ENCODE assay signal across 11 cellular contexts in the genomic region with DNA sequence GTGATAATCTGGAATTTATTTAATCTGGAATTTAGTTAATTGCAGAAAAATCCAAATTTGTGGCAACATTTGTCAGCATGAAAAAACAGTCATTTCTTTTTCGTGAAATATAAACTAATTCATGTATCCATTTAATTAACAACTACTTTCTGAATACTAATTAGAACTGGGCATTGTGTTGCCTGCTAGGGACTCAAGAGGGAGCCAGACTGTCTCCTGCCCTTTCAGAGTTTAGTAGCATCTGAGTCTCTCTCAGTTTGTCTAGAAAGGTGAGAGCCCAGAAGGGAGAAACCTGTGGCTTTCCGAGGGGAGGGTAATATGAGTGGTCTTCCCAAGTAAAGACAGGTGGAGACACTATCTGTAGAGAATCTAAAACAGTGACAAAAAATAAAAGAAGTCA.
DNase-seq lines count a peak whose midpoint lies in the region; ATAC-seq, FAIRE-seq and TF ChIP-seq lines count a peak whose summit lies in the region.
"Had no signal": no experiment of that assay in that cellular context is flagged by ENCODE, and none has a peak within 500 bp of the region (broad histone marks: within the 10 kb centered on the region; RNA-seq: fewer than 3 reads in every experiment).

No MANE protein-coding gene starts in this region.

- 0 out of 4 replicates have a peak, but pooled peaks cover 0 to 4% of the 10 kb centered on the region in 2 experiments for H3K27me3 ChIP-seq in GM12878 (replicated peaks in 1 of 2; ENCODE audit: control insufficient read depth in 2 of 2, insufficient read depth in 2 of 2, low read length in 1 of 2)
- H3K27me3 ChIP-seq in prostate gland (replicated peaks; ENCODE audit: insufficient read depth), result no peaks in the 10 kb centered on the region
- H3K27me3 ChIP-seq: esophagus muscularis mucosa had no signal

- no peak for TF ChIP-seq EP300 in GM12878 (IDR thresholded peaks at IDR 0.05; ENCODE audit: borderline replicate concordance in 1 of 2, control insufficient read depth in 1 of 2, low read depth in 2 of 2, low read length in 2 of 2)

- POLR2A ChIA-PET in GM12878 (lab: Charles Lee), result no interaction called here

- H3K4me2 ChIP-seq in GM12878 (ENCODE audit: control insufficient read depth, insufficient read depth), result no peak overlapping the region

- no peak for FAIRE-seq in GM12878 (lab: Jason Lieb, UNC)
- FAIRE-seq: GM12891 had no signal

- WGBS in GM12878 (ENCODE audit: insufficient coverage, insufficient replicate concordance, low lambda C conversion rate, missing lambda C conversion rate), result 0% methylated on average over 2 of the region's 2 CpGs
- 72% methylated on average over 2 of the region's 2 CpGs for WGBS in prostate gland

- intact Hi-C loops in GM12878 (cut with micrococcal nuclease; ENCODE audit: unreplicated experiment), result loop anchor here (1.0 to 5.0 kb wide), 3 partner anchors 200 to 258 kb away; no protein-coding TSS in a partner anchor
- intact Hi-C loops in prostate gland (cut with DNase I), result no loop called here

- H3K36me3 ChIP-seq in GM12878 (ENCODE audit: control insufficient read depth in 2 of 2, insufficient read depth in 2 of 2, low read length in 1 of 2) (no peaks in the 10 kb centered on the region), prostate gland (no peaks in the 10 kb centered on the region)
- H3K36me3 ChIP-seq: esophagus muscularis mucosa had no signal

- H3K9ac ChIP-seq in GM12878 (ENCODE audit: control insufficient read depth, insufficient read depth, low read length), result no peak overlapping the region

- CTCF ChIA-PET in GM12878 (lab: Yijun Ruan, JAX), result interaction anchor here (1.7 kb wide), 1 partner anchor 241 kb away, joined by 5 read pairs; no protein-coding TSS in a partner anchor

- no TSS peak for BruUV-seq in GM12878 (replicated peaks; lab: Mats Ljungman, UMichigan)

- TF ChIP-seq POLR2A in GM12878 (IDR thresholded peaks at IDR 0.05; ENCODE audit: low read depth, low read length) (no peak), prostate gland (IDR thresholded peaks at IDR 0.05) (no peak)

- peak; percentile 77 for TF ChIP-seq RAD21 in GM12878 (IDR thresholded peaks at IDR 0.05; ENCODE audit: insufficient read depth, low read depth, low read length)

- H3K9me3 ChIP-seq in GM12878 (replicated peaks; ENCODE audit: control insufficient read depth, insufficient read depth, low read length) (no peaks in the 10 kb centered on the region), prostate gland (no peaks in the 10 kb centered on the region)
- H3K9me3 ChIP-seq: esophagus muscularis mucosa had no signal

- ATAC-seq in GM18907 (IDR thresholded peaks at IDR 0.05; ENCODE audit: unreplicated experiment) (peak; percentile 78), HG03103 (IDR thresholded peaks at IDR 0.05; ENCODE audit: low read depth, unreplicated experiment) (peak; percentile 73), GM12878 (peak; percentile 81)

- H2AFZ ChIP-seq in GM12878 (ENCODE audit: control insufficient read depth, low read depth, low read length), result no peak overlapping the region

- H3K27ac ChIP-seq in GM12878 (ENCODE audit: control insufficient read depth, insufficient read depth), result no peak overlapping the region
- H3K27ac ChIP-seq in prostate gland, result no peak overlapping the region
- H3K27ac ChIP-seq: esophagus muscularis mucosa, skin epidermis had no signal

- peak; percentile 23; the same call in 1 of the 2 replicates for TF ChIP-seq CTCF in AG10803 (conservative IDR thresholded peaks at IDR 0.05; ENCODE audit: low read length)
- TF ChIP-seq CTCF in GM12878 (IDR thresholded peaks at IDR 0.05 in 2 of 3, conservative IDR thresholded peaks at IDR 0.05 in 1 of 3; ENCODE audit: control insufficient read depth in 2 of 3, extremely low read depth in 1 of 3, insufficient read depth in 1 of 3, low read depth in 3 of 3, low read length in 3 of 3), result peak; percentile 55 to 63 (median 60)
- no peak for TF ChIP-seq CTCF in prostate gland (IDR thresholded peaks at IDR 0.05)

- RAD21 ChIA-PET in GM12878 (lab: Charles Lee; ENCODE audit: unreplicated experiment), result interaction anchor here (0.5 kb wide), 1 partner anchor 239 kb away, joined by 3 read pairs; no protein-coding TSS in a partner anchor

- H3K79me2 ChIP-seq in GM12878 (ENCODE audit: control insufficient read depth, insufficient read depth, low read length), result no peaks in the 10 kb centered on the region

- in situ Hi-C loops in GM12878 (cut with MboI), result no loop called here

- H4K20me1 ChIP-seq in GM12878 (ENCODE audit: control insufficient read depth, insufficient read depth), result no peaks in the 10 kb centered on the region

- DNase-seq in AG10803 (ENCODE audit: low read depth) (no peak), GM12878 (ENCODE audit: low read depth, low spot score) (no peak), prostate gland (ENCODE audit: low spot score) (no peak), NCI-H1417 (lab: John Stamatoyannopoulos, UW) (no peak), glomerular visceral epithelial cell (ENCODE audit: extremely low spot score) (no peak)
- DNase-seq in NK-92 treated with Interleukin-12 subunit alpha and Interleukin-12 subunit beta, amount 100 ng/mL, for 24 hours (lab: John Stamatoyannopoulos, UW), result no peak

- no peaks in the 10 kb centered on the region for H3K4me1 ChIP-seq in GM12878 (ENCODE audit: control insufficient read depth, insufficient read depth, low read length)
- no peaks in the 10 kb centered on the region for H3K4me1 ChIP-seq in prostate gland (replicated peaks)
- H3K4me1 ChIP-seq: esophagus muscularis mucosa had no signal

- H3K4me3 ChIP-seq in AG10803 (ENCODE audit: low read length) (no peak overlapping the region), GM12878 (no peak overlapping the region), prostate gland (no peak overlapping the region)
- H3K4me3 ChIP-seq: esophagus muscularis mucosa, skin epidermis had no signal

- SMC1A ChIA-PET in GM12878 (lab: Charles Lee; ENCODE audit: uncharacterized antibody, unreplicated experiment), result interaction anchor here (1.4 kb wide), 1 partner anchor 201 kb away, joined by 3 read pairs; no protein-coding TSS in a partner anchor

TF ChIP-seq in GM12878, 131 proteins besides CTCF, POLR2A, EP300 and RAD21:
- TF ChIP-seq, protein P1, sequence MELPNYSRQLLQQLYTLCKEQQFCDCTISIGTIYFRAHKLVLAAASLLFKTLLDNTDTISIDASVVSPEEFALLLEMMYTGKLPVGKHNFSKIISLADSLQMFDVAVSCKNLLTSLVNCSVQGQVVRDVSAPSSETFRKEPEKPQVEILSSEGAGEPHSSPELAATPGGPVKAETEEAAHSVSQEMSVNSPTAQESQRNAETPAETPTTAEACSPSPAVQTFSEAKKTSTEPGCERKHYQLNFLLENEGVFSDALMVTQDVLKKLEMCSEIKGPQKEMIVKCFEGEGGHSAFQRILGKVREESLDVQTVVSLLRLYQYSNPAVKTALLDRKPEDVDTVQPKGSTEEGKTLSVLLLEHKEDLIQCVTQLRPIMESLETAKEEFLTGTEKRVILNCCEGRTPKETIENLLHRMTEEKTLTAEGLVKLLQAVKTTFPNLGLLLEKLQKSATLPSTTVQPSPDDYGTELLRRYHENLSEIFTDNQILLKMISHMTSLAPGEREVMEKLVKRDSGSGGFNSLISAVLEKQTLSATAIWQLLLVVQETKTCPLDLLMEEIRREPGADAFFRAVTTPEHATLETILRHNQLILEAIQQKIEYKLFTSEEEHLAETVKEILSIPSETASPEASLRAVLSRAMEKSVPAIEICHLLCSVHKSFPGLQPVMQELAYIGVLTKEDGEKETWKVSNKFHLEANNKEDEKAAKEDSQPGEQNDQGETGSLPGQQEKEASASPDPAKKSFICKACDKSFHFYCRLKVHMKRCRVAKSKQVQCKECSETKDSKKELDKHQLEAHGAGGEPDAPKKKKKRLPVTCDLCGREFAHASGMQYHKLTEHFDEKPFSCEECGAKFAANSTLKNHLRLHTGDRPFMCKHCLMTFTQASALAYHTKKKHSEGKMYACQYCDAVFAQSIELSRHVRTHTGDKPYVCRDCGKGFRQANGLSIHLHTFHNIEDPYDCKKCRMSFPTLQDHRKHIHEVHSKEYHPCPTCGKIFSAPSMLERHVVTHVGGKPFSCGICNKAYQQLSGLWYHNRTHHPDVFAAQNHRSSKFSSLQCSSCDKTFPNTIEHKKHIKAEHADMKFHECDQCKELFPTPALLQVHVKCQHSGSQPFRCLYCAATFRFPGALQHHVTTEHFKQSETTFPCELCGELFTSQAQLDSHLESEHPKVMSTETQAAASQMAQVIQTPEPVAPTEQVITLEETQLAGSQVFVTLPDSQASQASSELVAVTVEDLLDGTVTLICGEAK (IDR thresholded peaks at IDR 0.05; ENCODE audit: borderline replicate concordance), result no peak
- TF ChIP-seq SMC3 (IDR thresholded peaks at IDR 0.05; ENCODE audit: borderline replicate concordance, low read length), result peak; percentile 50; the same call in 1 of the 2 replicates

Comparison
In these comparisons a context has a peak if more than half of its experiments do, and no peak if none do; other contexts are left out.
1. CTCF ChIP-seq: peak in AG10803 (single experiment) and GM12878 (3 of 3); none in prostate gland (0 of 4).
2. Peak in every context shown above with its lines, with median percentiles within 50 percentile points of each other: ATAC-seq.